Comparison of ENCODE assay signal across 17 cellular contexts in the genomic region with DNA sequence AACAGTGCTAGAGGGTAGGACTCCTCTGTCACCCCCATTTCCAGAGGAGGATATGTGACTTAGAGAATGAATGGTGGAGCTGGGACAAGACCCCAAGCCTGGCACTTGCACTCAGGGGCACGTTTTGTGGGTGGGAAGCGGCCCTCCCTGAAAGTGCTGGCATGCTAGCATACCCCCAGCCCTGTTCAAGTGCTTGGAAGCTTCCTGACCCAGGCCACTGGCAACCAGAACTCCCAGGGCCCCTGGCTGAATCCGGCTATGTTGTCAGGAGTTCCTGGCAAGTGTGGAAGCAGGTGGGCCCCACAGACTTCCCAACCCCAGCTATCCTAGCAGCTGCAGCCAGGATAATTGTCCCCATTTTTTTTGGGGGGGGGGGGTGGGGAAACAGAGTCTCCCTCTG. TPM values are rescaled to one million over a fixed set of nuclear protein-coding genes. Genes with fewer than 3 reads are reported as not detected.
"Had no signal": no experiment of that assay in that cellular context is flagged by ENCODE, and none has a peak within 500 bp of the region (broad histone marks: within the 10 kb centered on the region; RNA-seq: fewer than 3 reads in every experiment).

No MANE protein-coding gene starts in this region.

- H3K9me3 Mint-ChIP-seq: activated naive CD8-positive, alpha-beta T cell treated with anti-CD3 and anti-CD28 coated beads for 36 hours; activated T-helper 1 cell treated with anti-CD3 and anti-CD28 coated beads, Interleukin-12 subunit alpha, Interleukin-12 subunit beta, Interleukin-2, Interleukin-4 antibody, amounts not matched to agents 30 ng/mL and 10 ng/mL and 1 ng/mL, durations not matched to agents 14 hours and 24 hours and 36 hours; immature natural killer cell; memory B cell; naive thymus-derived CD8-positive, alpha-beta T cell had no signal

- H3K27me3 ChIP-seq: gastrocnemius medialis had no signal

- ATAC-seq: gastrocnemius medialis; left ventricle myocardium superior; naive thymus-derived CD8-positive, alpha-beta T cell; stimulated activated naive CD8-positive, alpha-beta T cell treated with anti-CD3 and anti-CD28 coated beads, Interleukin-15, Interleukin-2, amounts not matched to agents 100 U/mL and 50 U/mL, for 24 hours had no signal

- H3K4me1 Mint-ChIP-seq: activated naive CD8-positive, alpha-beta T cell treated with anti-CD3 and anti-CD28 coated beads for 36 hours; immature natural killer cell; naive thymus-derived CD8-positive, alpha-beta T cell had no signal

- H3K4me1 ChIP-seq: gastrocnemius medialis, transverse colon had no signal

- DNase-seq: activated CD4-positive, alpha-beta T cell treated with anti-CD3 and anti-CD28 coated beads, Interleukin-2, amount 50 U/mL, for 4 hours; activated naive CD4-positive, alpha-beta T cell; activated naive CD8-positive, alpha-beta T cell treated with anti-CD3 and anti-CD28 coated beads for 36 hours; gastrocnemius medialis; immature natural killer cell; left ventricle myocardium superior; naive thymus-derived CD8-positive, alpha-beta T cell; retina; stimulated activated CD4-positive, alpha-beta T cell treated with anti-CD3 and anti-CD28 coated beads, Interleukin-2, amount 100 ng/mL, for 24 hours; stimulated activated naive CD8-positive, alpha-beta T cell treated with anti-CD3 and anti-CD28 coated beads, Interleukin-15, Interleukin-2, amounts not matched to agents 100 U/mL and 50 U/mL, for 24 hours; T-helper 2 cell; transverse colon had no signal

- H3K27ac ChIP-seq: gastrocnemius medialis, suprapubic skin, transverse colon, VCaP had no signal

- H3K36me3 ChIP-seq: gastrocnemius medialis, suprapubic skin, transverse colon had no signal

- H3K4me3 Mint-ChIP-seq: activated naive CD8-positive, alpha-beta T cell treated with anti-CD3 and anti-CD28 coated beads for 36 hours; activated T-helper 1 cell treated with anti-CD3 and anti-CD28 coated beads, Interleukin-12 subunit alpha, Interleukin-12 subunit beta, Interleukin-2, Interleukin-4 antibody, amounts not matched to agents 30 ng/mL and 10 ng/mL and 1 ng/mL, durations not matched to agents 14 hours and 24 hours and 36 hours; immature natural killer cell; memory B cell; naive thymus-derived CD8-positive, alpha-beta T cell had no signal

- H3K9me3 ChIP-seq: gastrocnemius medialis, suprapubic skin, transverse colon had no signal

- H3K27ac Mint-ChIP-seq: activated naive CD8-positive, alpha-beta T cell treated with anti-CD3 and anti-CD28 coated beads for 36 hours; activated T-helper 1 cell treated with anti-CD3 and anti-CD28 coated beads, Interleukin-12 subunit alpha, Interleukin-12 subunit beta, Interleukin-2, Interleukin-4 antibody, amounts not matched to agents 30 ng/mL and 10 ng/mL and 1 ng/mL, durations not matched to agents 14 hours and 24 hours and 36 hours; immature natural killer cell; memory B cell; naive thymus-derived CD8-positive, alpha-beta T cell had no signal

- H3K36me3 Mint-ChIP-seq: activated naive CD8-positive, alpha-beta T cell treated with anti-CD3 and anti-CD28 coated beads for 36 hours; immature natural killer cell; memory B cell; naive thymus-derived CD8-positive, alpha-beta T cell had no signal

- H3K4me3 ChIP-seq: gastrocnemius medialis, suprapubic skin, transverse colon had no signal

RNA-seq across cellular contexts. Expression of a gene that starts 35.6 kb away (rescaled TPM):
- total RNA-seq: activated CD8-positive, alpha-beta memory T cell treated with anti-CD3 and anti-CD28 coated beads for 36 hours; activated naive CD8-positive, alpha-beta T cell treated with anti-CD3 and anti-CD28 coated beads for 36 hours; activated T-helper 1 cell treated with anti-CD3 and anti-CD28 coated beads, Interleukin-12 subunit alpha, Interleukin-12 subunit beta, Interleukin-2, Interleukin-4 antibody, amounts not matched to agents 30 ng/mL and 10 ng/mL and 1 ng/mL, durations not matched to agents 14 hours and 24 hours and 36 hours; naive thymus-derived CD8-positive, alpha-beta T cell had no signal
- polyA plus RNA-seq: immature natural killer cell; naive thymus-derived CD8-positive, alpha-beta T cell had no signal

RNA-seq across cellular contexts. Expression of a gene that starts 59.9 kb away (rescaled TPM):
- total RNA-seq: activated CD8-positive, alpha-beta memory T cell treated with anti-CD3 and anti-CD28 coated beads for 36 hours; activated naive CD8-positive, alpha-beta T cell treated with anti-CD3 and anti-CD28 coated beads for 36 hours; activated T-helper 1 cell treated with anti-CD3 and anti-CD28 coated beads, Interleukin-12 subunit alpha, Interleukin-12 subunit beta, Interleukin-2, Interleukin-4 antibody, amounts not matched to agents 30 ng/mL and 10 ng/mL and 1 ng/mL, durations not matched to agents 14 hours and 24 hours and 36 hours; naive thymus-derived CD8-positive, alpha-beta T cell had no signal
- polyA plus RNA-seq: immature natural killer cell; naive thymus-derived CD8-positive, alpha-beta T cell had no signal
